8 cellular contexts compared by ENCODE assay signal in the genomic region with DNA sequence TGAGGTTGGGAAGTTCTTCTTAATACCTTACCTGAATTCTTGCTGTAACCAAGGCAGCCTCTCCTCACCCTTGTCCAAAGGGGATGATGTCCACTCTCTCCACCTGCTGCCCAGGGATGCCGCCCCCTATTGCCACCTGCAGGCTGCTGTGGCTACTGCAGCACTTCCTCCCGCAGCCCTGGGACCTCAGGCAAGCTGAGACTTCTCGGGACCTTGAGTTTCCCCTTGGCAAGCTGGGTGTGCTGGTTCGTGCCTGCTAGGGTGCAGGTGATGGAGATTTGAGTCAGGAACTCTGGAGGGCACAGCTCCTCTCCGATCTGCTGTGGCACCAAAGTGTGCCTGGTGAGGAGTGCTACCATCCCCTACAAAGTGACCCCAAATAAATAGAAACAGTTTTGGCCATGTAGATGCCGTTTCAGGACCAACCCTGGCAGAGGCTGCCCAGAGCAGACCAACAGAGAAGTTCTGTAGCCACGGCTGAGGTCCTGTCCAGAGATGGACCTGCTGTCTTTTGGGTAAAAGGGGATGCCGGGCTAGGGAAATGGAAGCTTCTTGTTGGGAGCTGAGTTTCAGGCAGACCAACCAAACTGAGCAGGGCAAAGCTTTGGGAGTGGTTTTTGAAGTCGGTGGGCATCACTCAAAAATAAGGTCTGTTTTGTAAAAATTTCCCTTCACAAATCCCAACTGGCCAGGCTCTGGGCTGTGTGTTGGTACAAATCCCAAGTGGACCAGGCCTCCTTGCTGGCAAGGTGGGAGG. TPM values are rescaled to one million over a fixed set of nuclear protein-coding genes. Genes with fewer than 3 reads are reported as not detected.
DNase-seq lines count a peak whose midpoint lies in the region; ATAC-seq and TF ChIP-seq lines count a peak whose summit lies in the region.

No MANE protein-coding gene starts in this region.

- ATAC-seq in aorta (ENCODE audit: low FRiP score) = no peak

- H3K27ac ChIP-seq in DOHH2 (ENCODE audit: low read depth, low read length) (no peak overlapping the region), VCaP (no peak overlapping the region), aorta (ENCODE audit: low read depth in 1 of 2, low read length in 2 of 2) (no peak overlapping the region)

- no peaks in the 10 kb centered on the region; the same call in 1 of the 2 replicates for H4K20me1 ChIP-seq in DOHH2 (ENCODE audit: control insufficient read depth, insufficient read depth, low read depth, low read length)

- no peak overlapping the region for H3K4me3 Mint-ChIP-seq in mesothelial cell of epicardium

- DNase-seq in ecto neural progenitor cell (ENCODE audit: low spot score) = peak; percentile 77
- DNase-seq in mesothelial cell of epicardium (ENCODE audit: low spot score in 2 of 2, unreplicated experiment in 2 of 2) = peak in 1 of 2 experiments; percentile 67
- DNase-seq in aorta = peak; percentile 50 to 79
- no peak for DNase-seq in NK-92 treated with Interleukin-12 subunit alpha and Interleukin-12 subunit beta, amount 100 ng/mL, for 24 hours (lab: John Stamatoyannopoulos, UW)
- DNase-seq in NCI-H524 treated with DMSO at 0.1 percent for 48 hours (lab: John Stamatoyannopoulos, UW) = no peak

- no peaks in the 10 kb centered on the region for H3K9me3 Mint-ChIP-seq in mesothelial cell of epicardium

- H3K27ac Mint-ChIP-seq in mesothelial cell of epicardium = no peak overlapping the region

- H3K27me3 Mint-ChIP-seq in mesothelial cell of epicardium (ENCODE audit: low read depth) = peaks cover 13% of the 10 kb centered on the region

- H3K9me3 ChIP-seq in DOHH2 (ENCODE audit: control insufficient read depth, insufficient read depth, low read length) (no peaks in the 10 kb centered on the region), aorta (ENCODE audit: control insufficient read depth, low read length) (no peaks in the 10 kb centered on the region)

- H3K27me3 ChIP-seq in DOHH2 (ENCODE audit: control insufficient read depth, low read length) (no peaks in the 10 kb centered on the region), aorta (ENCODE audit: control insufficient read depth in 1 of 2, insufficient read depth in 2 of 2, low read length in 1 of 2) (no peaks in the 10 kb centered on the region)

- H3K79me2 ChIP-seq in DOHH2 (ENCODE audit: control insufficient read depth, low read length) = no peaks in the 10 kb centered on the region

- WGBS in aorta, 2 donors = 42 to 46% methylated on average over 9 of the region's 9 CpGs

- no peaks in the 10 kb centered on the region for H3K9me2 ChIP-seq in DOHH2 (replicated peaks; ENCODE audit: control insufficient read depth, low read length)

- no peaks in the 10 kb centered on the region for H3F3A ChIP-seq in DOHH2 (ENCODE audit: control insufficient read depth, insufficient read depth)

- no peak overlapping the region for H3K4me3 ChIP-seq in DOHH2 (ENCODE audit: low read length)
- H3K4me3 ChIP-seq in aorta (ENCODE audit: low read length in 2 of 2) = no peak overlapping the region

- TF ChIP-seq CTCF in DOHH2 (IDR thresholded peaks at IDR 0.05; ENCODE audit: low read depth, low read length, poor library complexity, severe bottlenecking) (peak; percentile 98), VCaP (conservative IDR thresholded peaks at IDR 0.05) (peak; percentile 60), mesothelial cell of epicardium (IDR thresholded peaks at IDR 0.05; ENCODE audit: unreplicated experiment) (peak; percentile 60)

- H3K4me1 Mint-ChIP-seq in mesothelial cell of epicardium = peaks cover 15% of the 10 kb centered on the region

- H3K4me1 ChIP-seq in DOHH2 (ENCODE audit: control insufficient read depth, low read length) = no peaks in the 10 kb centered on the region
- H3K4me1 ChIP-seq in aorta (ENCODE audit: control insufficient read depth in 1 of 2, insufficient read depth in 2 of 2, low read length in 2 of 2) = no peaks in the 10 kb centered on the region

- no peaks in the 10 kb centered on the region for H3K36me3 Mint-ChIP-seq in mesothelial cell of epicardium

- H3K36me3 ChIP-seq in DOHH2 (ENCODE audit: control insufficient read depth, low read length) (no peaks in the 10 kb centered on the region; the same call in 1 of the 2 replicates), aorta (ENCODE audit: control insufficient read depth in 1 of 2, insufficient read depth in 2 of 2, low read length in 1 of 2) (no peaks in the 10 kb centered on the region)

- no peak overlapping the region for H3K4me2 ChIP-seq in DOHH2 (ENCODE audit: low read length)

- TF ChIP-seq EP300 in Ishikawa (IDR thresholded peaks at IDR 0.05; ENCODE audit: borderline replicate concordance) = no peak

- intact Hi-C loops in aorta (cut with DNase I) = no loop called here

- TF ChIP-seq RAD21 in Ishikawa (IDR thresholded peaks at IDR 0.05; ENCODE audit: low read depth) = peak; percentile 84

TF ChIP-seq in Ishikawa, 13 proteins besides CTCF, POLR2A, EP300 and RAD21:
- TF ChIP-seq USF1 (IDR thresholded peaks at IDR 0.05) (no peak), REST (IDR thresholded peaks at IDR 0.05; ENCODE audit: low read depth) (no peak), TCF12 (IDR thresholded peaks at IDR 0.05; ENCODE audit: low read depth) (no peak), ZBTB7A (IDR thresholded peaks at IDR 0.05; ENCODE audit: low read depth) (no peak), CREB1 (IDR thresholded peaks at IDR 0.05; ENCODE audit: low read depth) (no peak), TAF1 (IDR thresholded peaks at IDR 0.05; ENCODE audit: low read depth) (no peak), FOXM1 (IDR thresholded peaks at IDR 0.05; ENCODE audit: borderline replicate concordance, low read depth) (no peak), TEAD4 (IDR thresholded peaks at IDR 0.05) (no peak), YY1 (IDR thresholded peaks at IDR 0.05; ENCODE audit: low read depth) (no peak), CEBPB (IDR thresholded peaks at IDR 0.05) (no peak), NFIC (IDR thresholded peaks at IDR 0.05) (no peak), EGR1 (IDR thresholded peaks at IDR 0.05) (no peak)
- TF ChIP-seq, protein P1, sequence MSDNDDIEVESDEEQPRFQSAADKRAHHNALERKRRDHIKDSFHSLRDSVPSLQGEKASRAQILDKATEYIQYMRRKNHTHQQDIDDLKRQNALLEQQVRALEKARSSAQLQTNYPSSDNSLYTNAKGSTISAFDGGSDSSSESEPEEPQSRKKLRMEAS (IDR thresholded peaks at IDR 0.05) = no peak

RNA-seq across cellular contexts. Expression of gene RUNX3, which starts 31.7 kb away (rescaled TPM):
- total RNA-seq in mesothelial cell of epicardium (0.07 to 0.13 TPM (median 0.07 TPM) in 3 replicates), aorta (1 to 10 TPM; 2.9 to 4.4 TPM)
- polyA plus RNA-seq in aorta = 1 to 10 TPM; 1.1 to 1.3 TPM

Comparison
In these comparisons a context has a peak if more than half of its experiments do, and no peak if none do; other contexts are left out.
1. DNase-seq: peak in ecto neural progenitor cell (single experiment) and aorta (2 of 2); none in NK-92 treated with Interleukin-12 subunit alpha and Interleukin-12 subunit beta, amount 100 ng/mL, for 24 hours (single experiment) and NCI-H524 treated with DMSO at 0.1 percent for 48 hours (single experiment).
2. Peak in every context shown above with its lines, with median percentiles within 50 percentile points of each other: CTCF ChIP-seq.